In genomic region chr12:123948401-123949117, GRCh38 we compare ENCODE assay signal across 18 cellular contexts. TPM values are rescaled to one million over a fixed set of nuclear protein-coding genes. Genes with fewer than 3 reads are reported as not detected.
DNase-seq lines count a peak whose midpoint lies in the region; ATAC-seq, FAIRE-seq and TF ChIP-seq lines count a peak whose summit lies in the region.
"Had no signal": no experiment of that assay in that cellular context is flagged by ENCODE, and none has a peak within 500 bp of the region (broad histone marks: within the 10 kb centered on the region; RNA-seq: fewer than 3 reads in every experiment).

No MANE protein-coding gene starts in this region.

- in situ Hi-C loops in K562 (cut with MboI), result no loop called here

- POLR2A ChIA-PET in K562 (lab: Yijun Ruan, JAX), result interaction anchor here (0.6 to 1.1 kb wide), 3 partner anchors 9 to 34 kb away, joined by 3 to 4 read pairs (median 3); no protein-coding TSS in a partner anchor
- POLR2A ChIA-PET in CD4-positive, alpha-beta memory T cell (lab: Charles Lee; ENCODE audit: partially characterized antibody), result no interaction called here

- H2AFZ ChIP-seq in K562 (ENCODE audit: low read depth, low read length), result peak overlapping the region; percentile 8; the same call in 1 of the 2 replicates

- no peaks in the 10 kb centered on the region for H3K27me3 Mint-ChIP-seq in CD4-positive, alpha-beta memory T cell

- no peak overlapping the region for H3K27ac Mint-ChIP-seq in CD4-positive, alpha-beta memory T cell

- H3K36me3 ChIP-seq in K562 (ENCODE audit: control insufficient read depth, insufficient read depth, low read length), result no peaks in the 10 kb centered on the region
- peaks cover under 1% of the 10 kb centered on the region for H3K36me3 ChIP-seq in CD4-positive, alpha-beta memory T cell (ENCODE audit: insufficient read depth, low read length)

- BruUV-seq in K562 (replicated peaks; lab: Mats Ljungman, UMichigan), result no TSS peak

- no peak overlapping the region for H3K4me2 ChIP-seq in K562 (ENCODE audit: insufficient read depth, low read length)
- H3K4me2 ChIP-seq: BLaER1 treated with 17β-estradiol and CSF1 and Interleukin-3, amounts not matched to agents 10 nM and 100 nM had no signal

- no peak overlapping the region for H3K27ac ChIP-seq in K562 (ENCODE audit: extremely low read depth, low read depth, low read length)
- peak overlapping the region; percentile 4 for H3K27ac ChIP-seq in temporal lobe (ENCODE audit: low read depth, low read length)
- no peak overlapping the region for H3K27ac ChIP-seq in CD4-positive, alpha-beta memory T cell (ENCODE audit: low read depth, low read length)
- H3K27ac ChIP-seq: BLaER1 treated with 17β-estradiol and CSF1 and Interleukin-3, amounts not matched to agents 10 nM and 100 nM had no signal

- DNase-seq in DMS79 treated with DMSO at 0.1 percent for 48 hours (lab: John Stamatoyannopoulos, UW), result peak; percentile 17
- DNase-seq in DMS79 (lab: John Stamatoyannopoulos, UW), result no peak
- DNase-seq in K562 (ENCODE audit: extremely low read depth in 1 of 4, low spot score in 3 of 4), result no peak
- DNase-seq in left lobe of liver (ENCODE audit: low spot score), result no peak
- no peak for DNase-seq in CD4-positive, alpha-beta memory T cell
- DNase-seq in DMS53 (lab: John Stamatoyannopoulos, UW), result no peak
- DNase-seq: activated gamma-delta T cell, amniotic stem cell, mesendoderm, NCI-H1436 treated with DMSO at 0.1 percent for 48 hours, SIG-M5, T-helper 2 cell had no signal

- H3K9me3 ChIP-seq in K562 (replicated peaks; ENCODE audit: control insufficient read depth, insufficient read depth, low read depth, low read length), result no peaks in the 10 kb centered on the region
- no peaks in the 10 kb centered on the region for H3K9me3 ChIP-seq in CD4-positive, alpha-beta memory T cell (ENCODE audit: control insufficient read depth in 1 of 2, low read length in 2 of 2)
- H3K9me3 ChIP-seq: tibial nerve had no signal

- TF ChIP-seq EP300 in K562 (IDR thresholded peaks at IDR 0.05; ENCODE audit: low read length), result no peak

- H3K27me3 ChIP-seq in K562 (ENCODE audit: control insufficient read depth in 2 of 2, insufficient read depth in 2 of 2, low read length in 2 of 2), result peaks cover 16 to 26% of the 10 kb centered on the region in 2 experiments; a peak in 4 of 5 replicates
- H3K27me3 ChIP-seq in CD4-positive, alpha-beta memory T cell (ENCODE audit: insufficient read depth, low read length), result no peaks in the 10 kb centered on the region
- H3K27me3 ChIP-seq: BLaER1 treated with 17β-estradiol and CSF1 and Interleukin-3, amounts not matched to agents 10 nM and 100 nM; tibial nerve had no signal

- H3K9me3 Mint-ChIP-seq in CD4-positive, alpha-beta memory T cell, result no peaks in the 10 kb centered on the region

- intact Hi-C loops in K562 (cut with micrococcal nuclease), result no loop called here
- intact Hi-C loops in CD4-positive, alpha-beta memory T cell (cut with micrococcal nuclease), result no loop called here

- CTCF ChIA-PET in K562 (lab: Yijun Ruan, JAX; ENCODE audit: low intra/inter-chr PET ratio), result no interaction called here
- CTCF ChIA-PET in CD4-positive, alpha-beta memory T cell (lab: Charles Lee; ENCODE audit: partially characterized antibody), result no interaction called here

- 46% methylated on average over 16 of the region's 16 CpGs for WGBS in K562 (ENCODE audit: insufficient coverage, low coverage, missing lambda C conversion rate)

- ATAC-seq in K562, result no peak; the same call in 2 of the 3 replicates
- ATAC-seq in left lobe of liver, result peak; percentile 8
- ATAC-seq in HG02884 (IDR thresholded peaks at IDR 0.05; ENCODE audit: unreplicated experiment), result no peak
- ATAC-seq: esophagus mucosa had no signal

- TF ChIP-seq CTCF in K562 (IDR thresholded peaks at IDR 0.05 in 2 of 3, conservative IDR thresholded peaks at IDR 0.05 in 1 of 3; ENCODE audit: insufficient read depth in 2 of 3, low read depth in 1 of 3, low read length in 3 of 3), result no peak

- peaks cover 17 to 19% of the 10 kb centered on the region in 2 donors for H3K36me3 Mint-ChIP-seq in CD4-positive, alpha-beta memory T cell

- TF ChIP-seq RAD21 in K562 (CRISPR knock-in tag; conservative IDR thresholded peaks at IDR 0.05 in 1 of 2, IDR thresholded peaks at IDR 0.05 in 1 of 2), result no peak

- peaks cover 6 to 16% (median 11%) of the 10 kb centered on the region in 4 donors for H3K4me1 Mint-ChIP-seq in CD4-positive, alpha-beta memory T cell

- H3K4me3 ChIP-seq in K562, result no peak overlapping the region
- H3K4me3 ChIP-seq in CD4-positive, alpha-beta memory T cell (ENCODE audit: low read length in 2 of 2), result no peak overlapping the region
- H3K4me3 ChIP-seq: BLaER1 treated with 17β-estradiol and CSF1 and Interleukin-3, amounts not matched to agents 10 nM and 100 nM; tibial nerve had no signal

- H3K9ac ChIP-seq in K562 (ENCODE audit: insufficient read depth in 1 of 2, low read depth in 2 of 2, low read length in 2 of 2), result peak overlapping the region in 1 of 2 experiments; percentile 39; a peak in 1 of 4 replicates
- H3K9ac ChIP-seq: BLaER1 treated with 17β-estradiol and CSF1 and Interleukin-3, amounts not matched to agents 10 nM and 100 nM had no signal

- peak; percentile 19 for FAIRE-seq in K562 (lab: Jason Lieb, UNC)
- FAIRE-seq: colon had no signal

- no peaks in the 10 kb centered on the region for H3K9me1 ChIP-seq in K562 (ENCODE audit: control insufficient read depth, insufficient read depth, low read length)

- no peaks in the 10 kb centered on the region for H4K20me1 ChIP-seq in K562 (replicated peaks; ENCODE audit: control insufficient read depth, insufficient read depth, low read length)

- no peak for TF ChIP-seq POLR2A in K562 (conservative IDR thresholded peaks at IDR 0.05)

- H3K4me1 ChIP-seq in K562 (replicated peaks in 1 of 2; ENCODE audit: control insufficient read depth in 2 of 2, insufficient read depth in 2 of 2, low read length in 2 of 2), result peaks cover 9% of the 10 kb centered on the region in 2 experiments; a peak in 4 of 5 replicates
- H3K4me1 ChIP-seq in CD4-positive, alpha-beta memory T cell (ENCODE audit: insufficient read depth, low read length), result no peaks in the 10 kb centered on the region

- H3K79me2 ChIP-seq in K562 (ENCODE audit: control insufficient read depth, insufficient read depth, low read length), result no peaks in the 10 kb centered on the region

- H3K4me3 Mint-ChIP-seq in CD4-positive, alpha-beta memory T cell, result no peak overlapping the region

RNA-seq across cellular contexts. Expression of gene CCDC92, which starts 24.1 kb away (rescaled TPM):
- 5.4 and 7.1 TPM in 2 replicates for total RNA-seq in K562 (2011; cell fraction: chromatin; rRNA removed; ENCODE audit: low replicate concordance)
- total RNA-seq in K562 (2011; cell fraction: nucleolus; rRNA removed), result 4.5 and 5.0 TPM in 2 replicates
- 4.6 and 7.2 TPM in 2 replicates for total RNA-seq in K562 (2011; cell fraction: nucleoplasm; rRNA removed)
- total RNA-seq in K562 (2014; rRNA removed) (1.4 TPM in 2 replicates), K562 (2014; rRNA removed; fragmentation: Illumina TruSeq; extraction: Trizol) (1.3 and 1.7 TPM in 2 replicates), K562 (2015; rRNA removed; fragmentation: Illumina TruSeq; extraction: Trizol) (1.5 and 2.1 TPM in 2 replicates), K562 (2021) (4.0 and 5.9 TPM in 2 replicates), left lobe of liver (21.2 TPM), temporal lobe (19.7 TPM)
- polyA plus RNA-seq in K562 (2011; rRNA removed) (2.6 and 6.8 TPM in 2 replicates), K562 (2014; fragmentation: Illumina TruSeq; extraction: Trizol) (2.6 and 3.6 TPM in 2 replicates), K562 (2014; fragmentation: Nextera tagmentation; extraction: Ambion mirVana) (under 1 TPM; 0.27 to 0.30 TPM), K562 (2014; rRNA removed) (3.1 and 3.4 TPM in 2 replicates)
- polyA plus RNA-seq in K562 (2011; cell fraction: cytosol; rRNA removed), result 2.4 and 6.8 TPM in 2 replicates
- 6.6 and 11.3 TPM in 2 replicates for polyA plus RNA-seq in K562 (2011; cell fraction: nucleus; rRNA removed)
- polyA plus RNA-seq in K562 (2012), result 4.0 and 11.0 TPM in 2 replicates
- polyA minus RNA-seq in K562 (2011; rRNA and poly(A)+ RNA removed), result 2.2 and 3.6 TPM in 2 replicates
- polyA minus RNA-seq in K562 (2011; cell fraction: cytosol; rRNA and poly(A)+ RNA removed), result 2.2 and 5.6 TPM in 2 replicates
- 3.8 and 8.9 TPM in 2 replicates for polyA minus RNA-seq in K562 (2011; cell fraction: nucleus; rRNA and poly(A)+ RNA removed)
- total RNA-seq in CD4-positive, alpha-beta memory T cell, result 10 to 100 TPM; 32.1 to 35.6 TPM
- polyA plus RNA-seq in CD4-positive, alpha-beta memory T cell, result 10 to 100 TPM; 15.6 to 52.9 TPM

RNA-seq across cellular contexts. Expression of gene ZNF664, which starts 24.5 kb away (rescaled TPM):
- total RNA-seq in K562 (2011; cell fraction: chromatin; rRNA removed; ENCODE audit: low replicate concordance), result 30.4 and 40.8 TPM in 2 replicates
- total RNA-seq in K562 (2011; cell fraction: nucleolus; rRNA removed), result 22.5 and 24.2 TPM in 2 replicates
- total RNA-seq in K562 (2011; cell fraction: nucleoplasm; rRNA removed), result 37.6 and 62.4 TPM in 2 replicates
- total RNA-seq in K562 (2014; rRNA removed) (31.1 and 34.5 TPM in 2 replicates), K562 (2014; rRNA removed; fragmentation: Illumina TruSeq; extraction: Trizol) (69.9 and 73.6 TPM in 2 replicates), K562 (2015; rRNA removed; fragmentation: Illumina TruSeq; extraction: Trizol) (59.6 and 63.6 TPM in 2 replicates), K562 (2021) (75.5 and 82.5 TPM in 2 replicates), left lobe of liver (44.5 TPM), temporal lobe (48.4 TPM)
- polyA plus RNA-seq in K562 (2011; rRNA removed) (64.8 and 90.3 TPM in 2 replicates), K562 (2014; fragmentation: Illumina TruSeq; extraction: Trizol) (78.3 and 101 TPM in 2 replicates), K562 (2014; fragmentation: Nextera tagmentation; extraction: Ambion mirVana) (1 to 10 TPM; 3.3 to 6.3 TPM), K562 (2014; rRNA removed) (59.1 and 59.4 TPM in 2 replicates)
- polyA plus RNA-seq in K562 (2011; cell fraction: cytosol; rRNA removed), result 29.8 and 49.5 TPM in 2 replicates
- 44.5 and 52.5 TPM in 2 replicates for polyA plus RNA-seq in K562 (2011; cell fraction: nucleus; rRNA removed)
- 48.0 and 52.7 TPM in 2 replicates for polyA plus RNA-seq in K562 (2012)
- 46.6 and 47.8 TPM in 2 replicates for polyA minus RNA-seq in K562 (2011; rRNA and poly(A)+ RNA removed)
- 26.5 and 29.5 TPM in 2 replicates for polyA minus RNA-seq in K562 (2011; cell fraction: cytosol; rRNA and poly(A)+ RNA removed)
- 28.0 and 52.0 TPM in 2 replicates for polyA minus RNA-seq in K562 (2011; cell fraction: nucleus; rRNA and poly(A)+ RNA removed)
- 10 to 100 TPM; 54.0 to 57.9 TPM for total RNA-seq in CD4-positive, alpha-beta memory T cell
- 10 to 100 TPM in 1 of 2 donors, 1 to 10 TPM in 1; 5.7 to 11.2 TPM for polyA plus RNA-seq in CD4-positive, alpha-beta memory T cell
